In the genomic region with DNA sequence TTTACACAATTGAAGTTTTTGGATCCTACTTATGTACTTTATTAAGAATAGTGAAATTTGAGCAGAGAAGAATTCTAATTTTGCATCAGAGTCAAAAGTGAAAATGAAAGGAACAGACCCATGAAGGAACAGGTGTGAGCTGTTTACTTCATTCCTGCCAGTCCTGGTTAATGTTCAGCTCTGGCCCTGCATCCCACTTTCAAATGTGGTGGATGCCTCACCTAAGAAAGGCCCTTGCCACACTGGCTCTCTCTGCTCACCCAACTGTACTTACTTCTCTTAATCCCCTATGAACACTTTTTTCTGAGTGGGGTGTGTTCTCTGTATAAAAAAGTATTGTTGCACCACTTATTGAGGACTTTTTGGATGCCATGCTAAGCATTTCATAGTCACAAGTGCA, we compare ENCODE assay signal across 9 cellular contexts. TPM values are rescaled to one million over a fixed set of nuclear protein-coding genes. Genes with fewer than 3 reads are reported as not detected.
DNase-seq lines count a peak whose midpoint lies in the region; ATAC-seq lines count a peak whose summit lies in the region.
"Had no signal": no experiment of that assay in that cellular context is flagged by ENCODE, and none has a peak within 500 bp of the region (broad histone marks: within the 10 kb centered on the region; RNA-seq: fewer than 3 reads in every experiment).

No MANE protein-coding gene starts in this region.

- no peak overlapping the region for H4K5ac ChIP-seq in mesendoderm (ENCODE audit: low read length)

- H4K8ac ChIP-seq in mesendoderm (ENCODE audit: low read depth, low read length): no peak overlapping the region

- H3K18ac ChIP-seq in mesendoderm (ENCODE audit: low read length): no peak overlapping the region

- H3K79me1 ChIP-seq in mesendoderm (ENCODE audit: low read length): no peaks in the 10 kb centered on the region

- H3K27me3 ChIP-seq in mesendoderm (ENCODE audit: insufficient read depth, low read length, poor library complexity): no peaks in the 10 kb centered on the region

- no peak overlapping the region for H3K56ac ChIP-seq in mesendoderm (ENCODE audit: low read length)

- H2BK15ac ChIP-seq in mesendoderm (replicated peaks; ENCODE audit: low read depth): no peak overlapping the region

- no peaks in the 10 kb centered on the region for H3K4me1 ChIP-seq in mesendoderm (ENCODE audit: control insufficient read depth, low read depth, low read length)

- no peak overlapping the region for H3K4ac ChIP-seq in mesendoderm (ENCODE audit: low read depth, low read length)

- no peak overlapping the region for H3K4me2 ChIP-seq in mesendoderm (ENCODE audit: low read length)

- no peak overlapping the region for H2BK5ac ChIP-seq in mesendoderm (ENCODE audit: low read length)

- H3K36me3 ChIP-seq in mesendoderm (ENCODE audit: control insufficient read depth, insufficient read depth, low read length): no peaks in the 10 kb centered on the region

- H3K23ac ChIP-seq in mesendoderm (ENCODE audit: low read length): no peak overlapping the region

- no peaks in the 10 kb centered on the region for H3K79me2 ChIP-seq in mesendoderm (ENCODE audit: control insufficient read depth, insufficient read depth, low read length)

- peak; percentile 93 for ATAC-seq in GM18867 (IDR thresholded peaks at IDR 0.05; ENCODE audit: unreplicated experiment)
- ATAC-seq in GM21528 (IDR thresholded peaks at IDR 0.05; ENCODE audit: low FRiP score, unreplicated experiment): peak; percentile 92
- ATAC-seq in HG03460 (IDR thresholded peaks at IDR 0.05; ENCODE audit: unreplicated experiment): peak; percentile 92

- H3K27ac ChIP-seq in mesendoderm (ENCODE audit: low read depth, low read length): no peak overlapping the region

- no peak overlapping the region for H3K4me3 ChIP-seq in mesendoderm (ENCODE audit: low read length)

- H2AK5ac ChIP-seq in mesendoderm (ENCODE audit: low read length): no peak overlapping the region

- no peak overlapping the region for H3K9ac ChIP-seq in mesendoderm (ENCODE audit: low read length)

- peak; percentile 16 for DNase-seq in kidney glomerular epithelial cell (lab: John Stamatoyannopoulos, UW)
- no peak for DNase-seq in mesendoderm
- DNase-seq in NCI-H2227 (lab: John Stamatoyannopoulos, UW; ENCODE audit: unreplicated experiment): no peak
- DNase-seq in HUDEP-2 (lab: John Stamatoyannopoulos, UW; ENCODE audit: unreplicated experiment in 76 of 76): no peak
- no peak for DNase-seq in C1 segment of cervical spinal cord (lab: John Stamatoyannopoulos, UW)
- DNase-seq: NCI-H774 had no signal

- no peak overlapping the region for H2BK120ac ChIP-seq in mesendoderm (ENCODE audit: low read depth, low read length)

RNA-seq across cellular contexts. Expression of a gene that starts 22.2 kb away (rescaled TPM):
- polyA plus RNA-seq in mesendoderm (2013, experiment 1 of 2): 2.6 TPM
- polyA plus RNA-seq in mesendoderm (2013, experiment 2 of 2): 3.1 TPM
